Comparison of ENCODE assay signal across 8 cellular contexts in genomic region chr12:92462049-92462448, GRCh38.
A peak's percentile ranks its signal among the peaks of the same experiment; 100 is the strongest.
DNase-seq lines count a peak whose midpoint lies in the region; ATAC-seq, FAIRE-seq and TF ChIP-seq lines count a peak whose summit lies in the region.

No MANE protein-coding gene starts in this region.

- no peaks in the 10 kb centered on the region for H3K79me2 ChIP-seq in KMS-11 (ENCODE audit: insufficient read depth, low read depth)

- TF ChIP-seq CTCF in KMS-11 (conservative IDR thresholded peaks at IDR 0.05; ENCODE audit: low read depth, low read length) = no peak
- no peak for TF ChIP-seq CTCF in fibroblast of villous mesenchyme (IDR thresholded peaks at IDR 0.05; ENCODE audit: insufficient read depth, low read depth, low read length)

- no peaks in the 10 kb centered on the region for H4K20me1 ChIP-seq in KMS-11 (ENCODE audit: insufficient read depth)

- peak; percentile 65 for ATAC-seq in GM21619 (IDR thresholded peaks at IDR 0.05; ENCODE audit: unreplicated experiment)

- H3K4me3 ChIP-seq in KMS-11 (IDR thresholded peaks at IDR 0.05; ENCODE audit: insufficient read depth, low read depth, low read length) (no peak overlapping the region), fibroblast of villous mesenchyme (ENCODE audit: low read depth, low read length) (no peak overlapping the region)

- peak overlapping the region; percentile 70 for H3K4me2 ChIP-seq in KMS-11

- H3K27me3 ChIP-seq in KMS-11 (ENCODE audit: insufficient read depth, low read depth) = no peaks in the 10 kb centered on the region

- peak; percentile 92 for FAIRE-seq in GM12891 (lab: Jason Lieb, UNC)

- H3K9ac ChIP-seq in KMS-11 = peak overlapping the region; percentile 42

- peak overlapping the region; percentile 59 for H2AFZ ChIP-seq in KMS-11 (ENCODE audit: low read depth)

- H3K36me3 ChIP-seq in KMS-11 (ENCODE audit: insufficient read depth) = no peaks in the 10 kb centered on the region

- TF ChIP-seq POLR2A in GM12891 (IDR thresholded peaks at IDR 0.05; ENCODE audit: low read depth, low read length) = peak; percentile 24; the same call in 1 of the 2 replicates

- peak overlapping the region; percentile 89 for H3K27ac ChIP-seq in KMS-11

- DNase-seq in GM12891 (ENCODE audit: insufficient read length, low spot score) (no peak), fibroblast of villous mesenchyme (ENCODE audit: low read depth) (peak; percentile 91), kidney glomerular epithelial cell (lab: John Stamatoyannopoulos, UW) (no peak), NCI-H526 (lab: John Stamatoyannopoulos, UW) (no peak), NCI-H345 treated with DMSO at 0.1 percent for 48 hours (lab: John Stamatoyannopoulos, UW; ENCODE audit: unreplicated experiment) (no peak)
- no peak for DNase-seq in stimulated activated CD4-positive, alpha-beta T cell treated with anti-CD3 and anti-CD28 coated beads, Interleukin-1b, Interleukin-23, amount 100 ng/mL, for 48 hours

- peaks cover 82% of the 10 kb centered on the region for H3K4me1 ChIP-seq in KMS-11 (ENCODE audit: low read depth, poor library complexity, severe bottlenecking)

TF ChIP-seq in GM12891, 5 proteins besides CTCF, POLR2A, EP300 and RAD21:
- TF ChIP-seq POLR2AphosphoS5 (IDR thresholded peaks at IDR 0.05; ENCODE audit: low read depth, low read length) = 0 out of 2 replicates have a peak, but pooled peaks have one; percentile 28
- no peak for TF ChIP-seq PAX5 (IDR thresholded peaks at IDR 0.05; ENCODE audit: insufficient read depth, low read length, severe bottlenecking)
- TF ChIP-seq POU2F2 (IDR thresholded peaks at IDR 0.05; ENCODE audit: low read depth, low read length) = no peak
TF ChIP-seq in GM12891: peak in this region for 1.
